In the genomic region with DNA sequence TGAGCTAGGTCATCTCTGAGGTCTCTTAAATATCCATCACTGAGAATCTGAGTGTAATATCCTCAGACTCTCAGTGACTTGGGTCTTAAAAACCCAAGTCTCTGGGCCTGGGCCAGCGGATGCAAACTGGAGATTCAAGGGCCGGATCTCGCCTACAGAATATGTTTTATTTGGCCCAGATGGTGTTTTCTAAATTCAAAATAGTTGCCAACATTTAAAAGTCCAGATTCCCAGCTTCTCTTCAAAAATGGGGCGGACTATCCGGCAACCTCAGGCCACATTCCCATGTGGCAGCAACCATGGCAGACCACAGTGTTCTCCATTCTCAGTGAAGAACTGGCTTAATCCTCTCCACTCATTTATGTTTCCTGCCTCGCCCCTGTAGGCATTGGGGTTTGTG, we compare ENCODE assay signal across 19 cellular contexts. TPM values are rescaled to one million over a fixed set of nuclear protein-coding genes. Genes with fewer than 3 reads are reported as not detected.
DNase-seq lines count a peak whose midpoint lies in the region; ATAC-seq and TF ChIP-seq lines count a peak whose summit lies in the region.
"Had no signal": no experiment of that assay in that cellular context is flagged by ENCODE, and none has a peak within 500 bp of the region (broad histone marks: within the 10 kb centered on the region; RNA-seq: fewer than 3 reads in every experiment).

No MANE protein-coding gene starts in this region.

- CTCF ChIA-PET in T-cell (lab: Charles Lee): interaction anchor here in 1 of 2 donors (1.4 kb wide), 1 partner anchor 46 kb away, joined by 3 read pairs; no protein-coding TSS in a partner anchor

- H3K9me3 Mint-ChIP-seq in chondrocyte (ENCODE audit: low read depth): no peaks in the 10 kb centered on the region
- no peaks in the 10 kb centered on the region for H3K9me3 Mint-ChIP-seq in T-cell

- peak; percentile 25 to 71 (median 50) for ATAC-seq in heart right ventricle
- ATAC-seq in GM19463 (IDR thresholded peaks at IDR 0.05; ENCODE audit: unreplicated experiment): no peak
- no peak for ATAC-seq in T-cell (replicated peaks in 1 of 4)
- ATAC-seq: A549 had no signal

- H3K27me3 Mint-ChIP-seq in chondrocyte (ENCODE audit: low read depth) (peaks cover 3% of the 10 kb centered on the region), T-cell (peaks cover 0 to 7% of the 10 kb centered on the region in 2 donors)

- no peak overlapping the region for H3K9ac ChIP-seq in neuronal stem cell (ENCODE audit: low read depth, low read length, poor library complexity)

- intact Hi-C loops in heart right ventricle (cut with DNase I): loop anchor here in 9 of 10 donors (1.0 to 5.0 kb wide), 5 partner anchors 43 to 47 kb away; no protein-coding TSS in a partner anchor
- intact Hi-C loops in tibial artery (cut with DNase I; ENCODE audit: low total_unique reads): loop anchor here (2.0 kb wide), 1 partner anchor 45 kb away; no protein-coding TSS in a partner anchor

- 62 to 64% methylated on average over 6 of the region's 6 CpGs for WGBS in heart right ventricle, 2 donors
- no CpG with 5 or more reads among the region's 6 CpGs for WGBS in neuronal stem cell (ENCODE audit: extremely low coverage in 2 of 2, insufficient read length in 2 of 2, insufficient replicate concordance in 1 of 2), 2 donors

- no peak overlapping the region for H3K23ac ChIP-seq in neuronal stem cell (ENCODE audit: low read depth, low read length, poor library complexity)

- peak overlapping the region; percentile 52 for H4K8ac ChIP-seq in neuronal stem cell (ENCODE audit: low read depth, low read length)

- TF ChIP-seq CTCF in chondrocyte (IDR thresholded peaks at IDR 0.05): no peak
- no peak for TF ChIP-seq CTCF in heart right ventricle (IDR thresholded peaks at IDR 0.05)
- TF ChIP-seq CTCF in tibial artery (IDR thresholded peaks at IDR 0.05): no peak

- no peaks in the 10 kb centered on the region for H3K36me3 Mint-ChIP-seq in chondrocyte (ENCODE audit: low read depth)
- H3K36me3 Mint-ChIP-seq in T-cell: no peaks in the 10 kb centered on the region

- H3K4me2 ChIP-seq in neuronal stem cell (ENCODE audit: insufficient read depth, low read length, poor library complexity, severe bottlenecking): no peak overlapping the region
- H3K4me2 ChIP-seq: A549 had no signal

- no peak overlapping the region for H2BK15ac ChIP-seq in neuronal stem cell (ENCODE audit: low read length)

- no peak overlapping the region for H2BK12ac ChIP-seq in neuronal stem cell (ENCODE audit: low read length)

- H3K4me1 Mint-ChIP-seq in chondrocyte (ENCODE audit: low read depth) (peaks cover 38% of the 10 kb centered on the region), T-cell (peaks cover 2 to 6% (median 6%) of the 10 kb centered on the region in 3 donors)

- H3K27ac Mint-ChIP-seq in chondrocyte (ENCODE audit: unreplicated experiment) (peak overlapping the region; percentile 80), T-cell (no peak overlapping the region)

- H2AK5ac ChIP-seq in neuronal stem cell (ENCODE audit: low read depth, low read length): no peak overlapping the region

- H3K4me3 Mint-ChIP-seq in chondrocyte (ENCODE audit: unreplicated experiment) (no peak overlapping the region), T-cell (no peak overlapping the region)

- no peak overlapping the region for H3K14ac ChIP-seq in neuronal stem cell (ENCODE audit: low read length)

- no peaks in the 10 kb centered on the region for H3K79me1 ChIP-seq in neuronal stem cell (ENCODE audit: low read depth, low read length)

- H4K91ac ChIP-seq in neuronal stem cell (ENCODE audit: low read depth, low read length, poor library complexity): no peak overlapping the region

- no peak overlapping the region for H3K4ac ChIP-seq in neuronal stem cell (ENCODE audit: low read length)

- H2AFZ ChIP-seq in neuronal stem cell (ENCODE audit: low read length): no peak overlapping the region

- H3K9me3 ChIP-seq in heart right ventricle: no peaks in the 10 kb centered on the region
- H3K9me3 ChIP-seq in neuronal stem cell (replicated peaks in 1 of 2; ENCODE audit: control insufficient read depth in 2 of 2, insufficient read depth in 1 of 2, low read depth in 1 of 2, low read length in 2 of 2): no peaks in the 10 kb centered on the region
- H3K9me3 ChIP-seq in tibial artery: no peaks in the 10 kb centered on the region
- H3K9me3 ChIP-seq: A549 had no signal

- POLR2A ChIA-PET in T-cell (lab: Charles Lee): no interaction called here

- H3K4me3 ChIP-seq in heart right ventricle (no peak overlapping the region), neuronal stem cell (ENCODE audit: low read length in 2 of 2) (no peak overlapping the region), tibial artery (no peak overlapping the region)
- H3K4me3 ChIP-seq: A549 had no signal

- no peak for DNase-seq in chondrocyte (ENCODE audit: low spot score)
- DNase-seq in heart right ventricle: peak; percentile 62 to 69
- no peak for DNase-seq in neuronal stem cell (ENCODE audit: low spot score)
- DNase-seq in tibial artery: peak; percentile 37 to 82
- no peak for DNase-seq in NCI-H2196 (lab: John Stamatoyannopoulos, UW; ENCODE audit: unreplicated experiment)
- no peak for DNase-seq in effector CD4-positive, alpha-beta T cell
- no peak for DNase-seq in T-cell
- DNase-seq: C1 segment of cervical spinal cord, GOT3, KBM-7, MV-4-11, NCI-H1417 treated with DMSO at 0.1 percent for 48 hours, NCI-H1930, NCI-H446, NCI-H69 had no signal

- H3K36me3 ChIP-seq in heart right ventricle: no peaks in the 10 kb centered on the region
- no peaks in the 10 kb centered on the region for H3K36me3 ChIP-seq in neuronal stem cell (replicated peaks in 1 of 2; ENCODE audit: control insufficient read depth in 2 of 2, insufficient read depth in 2 of 2, low read length in 2 of 2)
- no peaks in the 10 kb centered on the region for H3K36me3 ChIP-seq in tibial artery

- H3K27me3 ChIP-seq in heart right ventricle: peaks cover 0 to 11% (median 0%) of the 10 kb centered on the region in 7 donors
- peaks cover 0 to 39% (median 0%) of the 10 kb centered on the region in 3 experiments for H3K27me3 ChIP-seq in neuronal stem cell (ENCODE audit: control insufficient read depth in 3 of 3, insufficient read depth in 3 of 3, low read depth in 1 of 3, low read length in 3 of 3)
- H3K27me3 ChIP-seq in tibial artery: no peaks in the 10 kb centered on the region

- H3K27ac ChIP-seq in heart right ventricle (peak overlapping the region; percentile 34 to 76 (median 63)), neuronal stem cell (replicated peaks; ENCODE audit: low read length) (no peak overlapping the region), tibial artery (peak overlapping the region; percentile 68 to 69)
- H3K27ac ChIP-seq: A549 had no signal

- H3K18ac ChIP-seq in neuronal stem cell (ENCODE audit: low read length): no peak overlapping the region

- H2BK5ac ChIP-seq in neuronal stem cell (ENCODE audit: low read length): no peak overlapping the region

- H3K4me1 ChIP-seq in heart right ventricle (peaks cover 7 to 77% (median 34%) of the 10 kb centered on the region in 9 donors), neuronal stem cell (ENCODE audit: control insufficient read depth in 2 of 2, insufficient read depth in 1 of 2, low read depth in 1 of 2, low read length in 2 of 2) (peaks cover 0 to 4% of the 10 kb centered on the region in 2 donors), tibial artery (peaks cover 2 to 42% (median 30%) of the 10 kb centered on the region in 4 donors)
- H3K4me1 ChIP-seq: A549 had no signal

- H2BK120ac ChIP-seq in neuronal stem cell (ENCODE audit: low read depth, low read length): no peak overlapping the region

RNA-seq across cellular contexts. Expression of a gene that starts 12.7 kb away (rescaled TPM):
- total RNA-seq in chondrocyte: 11.8 to 65.1 TPM (median 63.2 TPM) in 3 replicates
- total RNA-seq in heart right ventricle: 10 to 100 TPM; 11.5 to 27.5 (median 14.3) TPM
- polyA plus RNA-seq in heart right ventricle: 10 to 100 TPM; 12.8 to 25.1 TPM
- polyA plus RNA-seq in neuronal stem cell (2013, experiment 1 of 2): 6.7 TPM
- 6.9 TPM for polyA plus RNA-seq in neuronal stem cell (2013, experiment 2 of 2)
- under 1 TPM in 2 of 5 donors, not detected in 3; 0.15 to 0.25 TPM for total RNA-seq in T-cell
- total RNA-seq: Daoy, OCI-LY7 had no signal

RNA-seq across cellular contexts. Expression of a gene that starts 19.8 kb away (rescaled TPM):
- total RNA-seq in chondrocyte (0.31 to 0.32 TPM in 2 of 3 replicates, not detected in the other), heart right ventricle (10 to 100 TPM; 12.1 to 59.2 (median 29.5) TPM), T-cell (1 to 10 TPM in 1 of 5 donors, under 1 TPM in 3, not detected in 1; 0.22 to 1.3 (median 0.42) TPM)
- polyA plus RNA-seq in heart right ventricle: under 1 TPM; 0.68 to 0.80 TPM
- polyA plus RNA-seq in neuronal stem cell (2013, experiment 1 of 2): 0.04 TPM
- polyA plus RNA-seq in neuronal stem cell (2013, experiment 2 of 2): not detected
- total RNA-seq: Daoy, OCI-LY7 had no signal
- polyA plus RNA-seq: A549 had no signal

RNA-seq across cellular contexts. Expression of a gene that starts 39.1 kb away (rescaled TPM):
- not detected in 3 replicates for total RNA-seq in chondrocyte
- total RNA-seq in heart right ventricle: 1 to 10 TPM in 1 of 10 donors, under 1 TPM in 9; 0.07 to 3.7 (median 0.19) TPM
- polyA plus RNA-seq in heart right ventricle: under 1 TPM; 0.39 to 0.51 TPM
- 0.18 TPM for polyA plus RNA-seq in neuronal stem cell (2013, experiment 1 of 2)
- polyA plus RNA-seq in neuronal stem cell (2013, experiment 2 of 2): 0.11 TPM
- 10 to 100 TPM; 10.3 to 38.5 (median 28.5) TPM for total RNA-seq in T-cell
- total RNA-seq: OCI-LY7 had no signal

Comparison
In these comparisons a context has a peak if more than half of its experiments do, and no peak if none do; other contexts are left out.
1. DNase-seq: peak in heart right ventricle (2 of 2) and tibial artery (2 of 2); none in chondrocyte (single experiment), neuronal stem cell (single experiment), NCI-H2196 (single experiment), effector CD4-positive, alpha-beta T cell (single experiment) and T-cell (0 of 34).
2. ATAC-seq: peak in heart right ventricle (8 of 8); none in GM19463 (single experiment) and T-cell (0 of 4).
3. RNA of a gene that starts 12.7 kb away (total RNA-seq): 11.8 to 65.1 TPM in chondrocyte and 11.5 to 27.5 TPM in heart right ventricle; 0.15 to 0.25 TPM in T-cell; every median in the first group is over 4 times any median in the second.